ENCODE assay signal across 22 cellular contexts in the genomic region with DNA sequence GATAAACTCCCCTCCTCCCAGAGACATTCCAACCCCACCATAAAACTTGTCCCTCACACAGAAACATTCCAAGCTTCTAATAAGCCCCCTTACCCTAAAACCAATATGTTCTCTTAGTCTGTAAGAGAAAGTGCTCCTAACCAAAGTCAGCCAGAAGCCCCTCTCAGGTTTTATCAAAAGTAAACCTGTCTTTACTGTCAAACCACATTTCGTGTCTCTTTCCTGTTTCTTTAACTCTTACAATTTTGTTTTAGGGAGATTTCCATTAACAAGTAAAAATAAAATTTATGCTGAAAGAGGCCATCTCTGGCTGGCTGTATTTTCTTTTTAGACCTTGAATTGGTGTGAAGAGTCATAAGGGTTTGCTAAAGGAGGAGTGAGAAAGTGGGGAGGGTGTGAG.
"Had no signal": no experiment of that assay in that cellular context is flagged by ENCODE, and none has a peak within 500 bp of the region (broad histone marks: within the 10 kb centered on the region; RNA-seq: fewer than 3 reads in every experiment).

No MANE protein-coding gene starts in this region.

- H3K4me1 Mint-ChIP-seq: activated B cell treated with CpG ODN at 0.5 μM for 24 hours; activated CD4-positive, alpha-beta T cell treated with anti-CD3 and anti-CD28 coated beads, Interleukin-2, amount 10 ng/mL, durations not matched to agents 24 days and 14 days; activated CD8-positive, alpha-beta memory T cell treated with anti-CD3 and anti-CD28 coated beads, Interleukin-2, amount 10 ng/mL, durations not matched to agents 7 days and 5 days had no signal

- H3K27ac Mint-ChIP-seq: activated B cell treated with CpG ODN at 0.5 μM for 24 hours; activated CD4-positive, alpha-beta T cell treated with anti-CD3 and anti-CD28 coated beads, Interleukin-2, amount 10 ng/mL, durations not matched to agents 24 days and 14 days; activated CD8-positive, alpha-beta memory T cell treated with anti-CD3 and anti-CD28 coated beads, Interleukin-2, amount 10 ng/mL, durations not matched to agents 7 days and 5 days; activated naive CD8-positive, alpha-beta T cell; activated T-cell treated with anti-CD3 and anti-CD28 coated beads, Interleukin-2, amount 50 U/mL, for 24 hours; activated T-helper 1 cell treated with anti-CD3 and anti-CD28 coated beads, Interleukin-12 subunit alpha, Interleukin-12 subunit beta, Interleukin-2, Interleukin-4 antibody, amounts not matched to agents 30 ng/mL and 10 ng/mL and 1 ng/mL, durations not matched to agents 14 hours and 24 hours and 36 hours; T-helper 1 cell treated with Interleukin-12 subunit alpha and Interleukin-12 subunit beta and Interleukin-4 antibody, amounts not matched to agents 30 μg/mL and 1 μg/mL, for 36 hours had no signal

- H3K9me3 Mint-ChIP-seq: activated B cell treated with CpG ODN at 0.5 μM for 24 hours; activated CD4-positive, alpha-beta T cell treated with anti-CD3 and anti-CD28 coated beads, Interleukin-2, amount 10 ng/mL, durations not matched to agents 24 days and 14 days; activated T-cell treated with anti-CD3 and anti-CD28 coated beads, Interleukin-2, amount 50 U/mL, for 24 hours; activated T-helper 1 cell treated with anti-CD3 and anti-CD28 coated beads, Interleukin-12 subunit alpha, Interleukin-12 subunit beta, Interleukin-2, Interleukin-4 antibody, amounts not matched to agents 30 ng/mL and 10 ng/mL and 1 ng/mL, durations not matched to agents 14 hours and 24 hours and 36 hours; T-helper 1 cell treated with Interleukin-12 subunit alpha and Interleukin-12 subunit beta and Interleukin-4 antibody, amounts not matched to agents 30 μg/mL and 1 μg/mL, for 36 hours had no signal

- H3K27ac ChIP-seq: brain microvascular endothelial cell, cardiac muscle cell had no signal

- H3K36me3 ChIP-seq: brain microvascular endothelial cell, cardiac muscle cell had no signal

- H3K4me3 ChIP-seq: cardiac muscle cell had no signal

- ATAC-seq: activated CD8-positive, alpha-beta memory T cell treated with anti-CD3 and anti-CD28 coated beads, Interleukin-2, amount 10 ng/mL, durations not matched to agents 7 days and 5 days; PC-3 had no signal

- H3K4me3 Mint-ChIP-seq: activated B cell treated with CpG ODN at 0.5 μM for 24 hours; activated CD4-positive, alpha-beta T cell treated with anti-CD3 and anti-CD28 coated beads, Interleukin-2, amount 10 ng/mL, durations not matched to agents 24 days and 14 days; activated CD8-positive, alpha-beta memory T cell treated with anti-CD3 and anti-CD28 coated beads, Interleukin-2, amount 10 ng/mL, durations not matched to agents 7 days and 5 days; activated naive CD8-positive, alpha-beta T cell; activated T-cell treated with anti-CD3 and anti-CD28 coated beads, Interleukin-2, amount 50 U/mL, for 24 hours; activated T-helper 1 cell treated with anti-CD3 and anti-CD28 coated beads, Interleukin-12 subunit alpha, Interleukin-12 subunit beta, Interleukin-2, Interleukin-4 antibody, amounts not matched to agents 30 ng/mL and 10 ng/mL and 1 ng/mL, durations not matched to agents 14 hours and 24 hours and 36 hours; T-helper 1 cell treated with Interleukin-12 subunit alpha and Interleukin-12 subunit beta and Interleukin-4 antibody, amounts not matched to agents 30 μg/mL and 1 μg/mL, for 36 hours had no signal

- H3K27me3 ChIP-seq: brain microvascular endothelial cell, cardiac muscle cell had no signal

- H3K36me3 Mint-ChIP-seq: activated CD8-positive, alpha-beta memory T cell treated with anti-CD3 and anti-CD28 coated beads, Interleukin-2, amount 10 ng/mL, durations not matched to agents 7 days and 5 days; activated naive CD8-positive, alpha-beta T cell had no signal

- DNase-seq: activated B cell treated with CpG ODN at 0.5 μM for 24 hours; activated CD4-positive, alpha-beta T cell treated with anti-CD3 and anti-CD28 coated beads for 1 hour; activated CD4-positive, alpha-beta T cell treated with anti-CD3 and anti-CD28 coated beads, Interleukin-2, amount 10 ng/mL, durations not matched to agents 24 days and 14 days; activated CD4-positive, alpha-beta T cell treated with anti-CD3 and anti-CD28 coated beads, Interleukin-2, amount 50 U/mL, for 48 hours; activated CD8-positive, alpha-beta memory T cell treated with anti-CD3 and anti-CD28 coated beads, Interleukin-2, amount 10 ng/mL, durations not matched to agents 7 days and 5 days; activated effector memory CD4-positive, alpha-beta T cell treated with Interleukin-2 at 50 U/mL for 16 hours; activated naive CD4-positive, alpha-beta T cell; activated T-cell treated with anti-CD3 and anti-CD28 coated beads, Interleukin-2, amount 50 U/mL, for 24 hours; amygdala; brain microvascular endothelial cell; NCI-H1092; NCI-H1436 treated with DMSO at 0.1 percent for 48 hours; NCI-H187; NCI-H2081; NCI-H446; NCI-H524; PC-3; SHP77 had no signal
